Comparison of ENCODE assay signal across 8 cellular contexts in genomic region chr10:89207801-89208551, GRCh38. TPM values are rescaled to one million over a fixed set of nuclear protein-coding genes. Genes with fewer than 3 reads are reported as not detected.
A peak's percentile ranks its signal among the peaks of the same experiment; 100 is the strongest.
DNase-seq lines count a peak whose midpoint lies in the region; FAIRE-seq and TF ChIP-seq lines count a peak whose summit lies in the region.
"Had no signal": no experiment of that assay in that cellular context is flagged by ENCODE, and none has a peak within 500 bp of the region (broad histone marks: within the 10 kb centered on the region; RNA-seq: fewer than 3 reads in every experiment).

No MANE protein-coding gene starts in this region.

- intact Hi-C loops in kidney (cut with DNase I) = no loop called here

- peaks cover 0 to 18% (median 9%) of the 10 kb centered on the region in 4 donors for H3K4me1 ChIP-seq in Peyer's patch
- peaks cover 8 to 18% of the 10 kb centered on the region in 2 donors for H3K4me1 ChIP-seq in kidney (ENCODE audit: control insufficient read depth in 1 of 2, insufficient read depth in 1 of 2, low read depth in 1 of 2, low read length in 2 of 2)

- H3K9me3 ChIP-seq in Peyer's patch (no peaks in the 10 kb centered on the region), kidney (ENCODE audit: control insufficient read depth in 1 of 2, low read length in 2 of 2) (no peaks in the 10 kb centered on the region)

- peaks cover 0 to 8% of the 10 kb centered on the region in 2 donors for H3K27me3 ChIP-seq in Peyer's patch

- no peaks in the 10 kb centered on the region for H3K36me3 ChIP-seq in Peyer's patch
- no peaks in the 10 kb centered on the region for H3K36me3 ChIP-seq in kidney (ENCODE audit: control insufficient read depth in 1 of 2, insufficient read depth in 2 of 2, low read length in 2 of 2)

- TF ChIP-seq CTCF in GM12865 (IDR thresholded peaks at IDR 0.05; ENCODE audit: insufficient read depth, low read depth, low read length, missing control alignments) (no peak), Peyer's patch (IDR thresholded peaks at IDR 0.05) (no peak), kidney (IDR thresholded peaks at IDR 0.05; ENCODE audit: borderline replicate concordance, extremely low read depth, insufficient read depth) (no peak)

- no peak for FAIRE-seq in kidney (lab: Jason Lieb, UNC)

- H3K9ac ChIP-seq in kidney (ENCODE audit: low read length in 2 of 2) = peak overlapping the region; percentile 1 to 5

- peak overlapping the region; percentile 52 to 75 (median 65) for H3K27ac ChIP-seq in Peyer's patch
- H3K27ac ChIP-seq in kidney (ENCODE audit: low read depth in 2 of 2, low read length in 2 of 2) = no peak overlapping the region

- no peak for TF ChIP-seq POLR2A in Peyer's patch (IDR thresholded peaks at IDR 0.05)

- DNase-seq in GM12865 (ENCODE audit: low read depth) (peak; percentile 5), Peyer's patch (peak; percentile 29 to 60 (median 59)), kidney (peak; percentile 84), NCI-H2029 (lab: John Stamatoyannopoulos, UW) (no peak), putamen (ENCODE audit: low spot score) (no peak)
- DNase-seq in central memory CD4-positive, alpha-beta T cell = peak; percentile 6
- DNase-seq in stimulated activated CD4-positive, alpha-beta T cell treated with anti-CD3 and anti-CD28 coated beads, Interleukin-15, amount 100 ng/mL, for 24 hours = peak; percentile 35

- peak overlapping the region; percentile 47 for H3K4me3 ChIP-seq in GM12865 (ENCODE audit: low read depth, low read length)
- peak overlapping the region; percentile 28 to 58 (median 48) for H3K4me3 ChIP-seq in Peyer's patch
- H3K4me3 ChIP-seq in kidney (ENCODE audit: low read length in 2 of 2) = peak overlapping the region; percentile 63 to 75

RNA-seq across cellular contexts. Expression of gene CH25H, which starts 0.9 kb away (rescaled TPM):
- 1 to 10 TPM in 2 of 4 donors, under 1 TPM in 1, not detected in 1; 0.70 to 9.9 (median 3.1) TPM for total RNA-seq in Peyer's patch
- total RNA-seq in kidney = 3.2 TPM
- 1.2 TPM for polyA plus RNA-seq in kidney (ENCODE audit: insufficient read depth, low read depth, low replicate concordance)
- total RNA-seq: T-helper 2 cell treated with Interferon-gamma antibody and Interleukin-4, amounts not matched to agents 100 ng/mL and 5 ng/mL, for 36 hours had no signal

RNA-seq across cellular contexts. Expression of gene LIPA, which starts 43.6 kb away (rescaled TPM):
- 100 to 1,000 TPM in 2 of 4 donors, 10 to 100 TPM in 2; 30.5 to 349 (median 116) TPM for total RNA-seq in Peyer's patch
- 84.5 TPM for total RNA-seq in kidney
- 43.8 TPM for polyA plus RNA-seq in kidney (ENCODE audit: insufficient read depth, low read depth, low replicate concordance)

Comparison
In these comparisons a context has a peak if more than half of its experiments do, and no peak if none do; other contexts are left out.
1. DNase-seq: peak in GM12865 (single experiment), Peyer's patch (3 of 3), central memory CD4-positive, alpha-beta T cell (single experiment), kidney (single experiment) and stimulated activated CD4-positive, alpha-beta T cell treated with anti-CD3 and anti-CD28 coated beads, Interleukin-15, amount 100 ng/mL, for 24 hours (single experiment); none in NCI-H2029 (single experiment) and putamen (single experiment).
2. H3K27ac ChIP-seq: peak in Peyer's patch (4 of 4); none in kidney (0 of 2).
3. Peak in every context shown above with its lines, with median percentiles within 50 percentile points of each other: H3K4me3 ChIP-seq.